Comparison of ENCODE assay signal across 12 cellular contexts in genomic region chr2:56474412-56475158, GRCh38.
DNase-seq lines count a peak whose midpoint lies in the region; ATAC-seq and TF ChIP-seq lines count a peak whose summit lies in the region.
"Had no signal": no experiment of that assay in that cellular context is flagged by ENCODE, and none has a peak within 500 bp of the region (broad histone marks: within the 10 kb centered on the region; RNA-seq: fewer than 3 reads in every experiment).

No MANE protein-coding gene starts in this region.

- no peaks in the 10 kb centered on the region for H3K36me3 ChIP-seq in hepatocyte (replicated peaks; ENCODE audit: insufficient read depth, low read depth)

- no peak for ATAC-seq in GM21528 (IDR thresholded peaks at IDR 0.05; ENCODE audit: low FRiP score, unreplicated experiment)

- H3K27me3 ChIP-seq in hepatocyte, result no peaks in the 10 kb centered on the region

- no peak overlapping the region for H3K4me3 ChIP-seq in hepatocyte

- 18% methylated on average over 4 of the region's 4 CpGs for WGBS in hepatocyte (ENCODE audit: low lambda C conversion rate, missing lambda C conversion rate)

- no peak overlapping the region for H2AFZ ChIP-seq in hepatocyte

- no peaks in the 10 kb centered on the region for H3K79me2 ChIP-seq in hepatocyte

- H3K4me1 ChIP-seq in hepatocyte (ENCODE audit: insufficient read depth), result no peaks in the 10 kb centered on the region

- no peak for TF ChIP-seq CTCF in RWPE1 (conservative IDR thresholded peaks at IDR 0.05; ENCODE audit: low read depth)
- TF ChIP-seq CTCF in hepatocyte (IDR thresholded peaks at IDR 0.05; ENCODE audit: poor library complexity), result no peak

- no peaks in the 10 kb centered on the region for H3K9me3 ChIP-seq in hepatocyte (ENCODE audit: low read depth)

- CTCF ChIA-PET in RWPE1 (lab: Yijun Ruan, JAX), result no interaction called here

- H3K4me2 ChIP-seq in hepatocyte, result no peak overlapping the region

- H3K27ac ChIP-seq in RWPE1 (no peak overlapping the region), hepatocyte (no peak overlapping the region)
- H3K27ac ChIP-seq: VCaP had no signal

- no peaks in the 10 kb centered on the region for H3K9me2 ChIP-seq in hepatocyte (replicated peaks; ENCODE audit: insufficient read depth)

- POLR2A ChIA-PET in RWPE1 (lab: Yijun Ruan, JAX; ENCODE audit: low non-redundant PET), result no interaction called here

- no peaks in the 10 kb centered on the region for H4K20me1 ChIP-seq in hepatocyte (ENCODE audit: insufficient read depth, poor library complexity, severe bottlenecking)

- peak; percentile 93 for DNase-seq in COR-L47 (lab: John Stamatoyannopoulos, UW)
- DNase-seq in NCI-H1092 (lab: John Stamatoyannopoulos, UW), result peak; percentile 81
- DNase-seq in RWPE1 (ENCODE audit: low spot score), result peak; percentile 5
- DNase-seq in hepatocyte (ENCODE audit: low spot score), result peak; percentile 51
- DNase-seq in occipital lobe (lab: John Stamatoyannopoulos, UW), result no peak
- no peak for DNase-seq in stimulated activated CD4-positive, alpha-beta T cell treated with anti-CD3 and anti-CD28 coated beads, Interleukin-4, amount 100 ng/mL, for 4 hours
- DNase-seq in hippocampal formation (lab: John Stamatoyannopoulos, UW), result no peak
- DNase-seq: CD4-positive, alpha-beta T cell; hypothalamus; stimulated activated naive CD4-positive, alpha-beta T cell had no signal

Comparison
In these comparisons a context has a peak if more than half of its experiments do, and no peak if none do; other contexts are left out.
1. DNase-seq: peak in COR-L47 (single experiment), NCI-H1092 (single experiment), RWPE1 (single experiment) and hepatocyte (single experiment); none in occipital lobe (single experiment), stimulated activated CD4-positive, alpha-beta T cell treated with anti-CD3 and anti-CD28 coated beads, Interleukin-4, amount 100 ng/mL, for 4 hours (0 of 2) and hippocampal formation (0 of 2).